ENCODE assay signal across 23 cellular contexts in genomic region chr3:48306290-48306689, GRCh38.
"Had no signal": no experiment of that assay in that cellular context is flagged by ENCODE, and none has a peak within 500 bp of the region (broad histone marks: within the 10 kb centered on the region; RNA-seq: fewer than 3 reads in every experiment).

No MANE protein-coding gene starts in this region.

- H3K9me3 ChIP-seq: Peyer's patch had no signal

- H3K27ac ChIP-seq: brain microvascular endothelial cell, cardiac muscle cell, Peyer's patch had no signal

- H3K36me3 ChIP-seq: brain microvascular endothelial cell, cardiac muscle cell, Peyer's patch had no signal

- ATAC-seq: activated T-helper 17 cell treated with anti-CD3 and anti-CD28 coated beads, Interleukin-2, amount 50 U/mL, for 72 hours; T-cell had no signal

- DNase-seq: activated CD4-positive, alpha-beta memory T cell treated with anti-CD3 and anti-CD28 coated beads, Interleukin-2, amount 10 ng/mL, durations not matched to agents 7 days and 5 days; activated CD4-positive, alpha-beta T cell treated with anti-CD3 and anti-CD28 coated beads, Interleukin-2, amount 50 U/mL, for 1 hour; activated CD4-positive, CD25-positive, alpha-beta regulatory T cell; activated gamma-delta T cell; activated naive CD4-positive, alpha-beta T cell treated with anti-CD3 and anti-CD28 coated beads for 36 hours; activated T-cell treated with anti-CD3 and anti-CD28 coated beads for 4 hours; activated T-cell treated with anti-CD3 and anti-CD28 coated beads, Interleukin-2, amount 50 U/mL, for 48 hours; brain microvascular endothelial cell; cerebellar nuclear complex; NCI-H1092; NCI-H1417; NCI-H1930; NCI-H2171; NCI-H226; NCI-H526; NCI-H774; Peyer's patch; SHP77 treated with DMSO at 0.1 percent for 48 hours; T-cell; T-helper 2 cell; T1000 had no signal

- H3K27me3 ChIP-seq: brain microvascular endothelial cell, Peyer's patch had no signal

- H3K4me3 ChIP-seq: cardiac muscle cell, Peyer's patch had no signal
